ENCODE assay signal across 1 cellular context in genomic region chr11:75562048-75562835, GRCh38.
TF ChIP-seq lines count a peak whose summit lies in the region.

Gene SERPINH1, plus strand, starts transcription at chr11:75562253. Its CDS starts 4,097 bp downstream, at chr11:75566350.

TF ChIP-seq in HepG2, 621 proteins besides CTCF, POLR2A, EP300 and RAD21 (continued from another document and continues in another):
- TF ChIP-seq HMGXB4 (CRISPR knock-in tag; IDR thresholded peaks at IDR 0.05; ENCODE audit: borderline replicate concordance in 1 of 2, low read depth in 1 of 2), result peak in 1 of 2 experiments; percentile 19; a peak in 1 of 4 replicates
- TF ChIP-seq ZNF362 (CRISPR knock-in tag; IDR thresholded peaks at IDR 0.05; ENCODE audit: borderline replicate concordance), result no peak
- no peak for TF ChIP-seq ZNF557 (CRISPR knock-in tag; IDR thresholded peaks at IDR 0.05)
- no peak for TF ChIP-seq IRX3 (CRISPR knock-in tag; IDR thresholded peaks at IDR 0.05; ENCODE audit: borderline replicate concordance, low read depth)
- no peak for TF ChIP-seq KLF16 (CRISPR knock-in tag; IDR thresholded peaks at IDR 0.05)
- peak; percentile 81 for TF ChIP-seq GATAD1 (CRISPR knock-in tag; IDR thresholded peaks at IDR 0.05)
- TF ChIP-seq HMG20A (CRISPR knock-in tag; IDR thresholded peaks at IDR 0.05; ENCODE audit: borderline replicate concordance), result no peak
- TF ChIP-seq ZNF280D (CRISPR knock-in tag; IDR thresholded peaks at IDR 0.05), result 0 out of 2 replicates have a peak, but pooled peaks have one; percentile 52
- peak; percentile 45; the same call in 1 of the 2 replicates for TF ChIP-seq ZNF737 (CRISPR knock-in tag; IDR thresholded peaks at IDR 0.05; ENCODE audit: borderline replicate concordance)
- peak; percentile 78; the same call in 1 of the 2 replicates for TF ChIP-seq ZNF431 (CRISPR knock-in tag; IDR thresholded peaks at IDR 0.05; ENCODE audit: borderline replicate concordance, low read depth)
- TF ChIP-seq ZNF616 (CRISPR knock-in tag; IDR thresholded peaks at IDR 0.05; ENCODE audit: low read depth), result no peak
- TF ChIP-seq ZNF256 (CRISPR knock-in tag; conservative IDR thresholded peaks at IDR 0.05), result no peak
- no peak for TF ChIP-seq ZNF546 (CRISPR knock-in tag; conservative IDR thresholded peaks at IDR 0.05)
- TF ChIP-seq ZNF781 (CRISPR knock-in tag; IDR thresholded peaks at IDR 0.05; ENCODE audit: borderline replicate concordance, not compliant biosample characterization), result peak; percentile 36
- TF ChIP-seq HNRNPUL1 (IDR thresholded peaks at IDR 0.05; ENCODE audit: low read depth, low read length), result no peak
- TF ChIP-seq TEF (CRISPR knock-in tag; IDR thresholded peaks at IDR 0.05), result no peak
- TF ChIP-seq NCOA5 (CRISPR knock-in tag; IDR thresholded peaks at IDR 0.05), result no peak
- TF ChIP-seq ZNF570 (CRISPR knock-in tag; IDR thresholded peaks at IDR 0.05; ENCODE audit: borderline replicate concordance), result no peak
- no peak for TF ChIP-seq ATRX (CRISPR knock-in tag; IDR thresholded peaks at IDR 0.05; ENCODE audit: borderline replicate concordance)
- TF ChIP-seq ZNF670 (CRISPR knock-in tag; IDR thresholded peaks at IDR 0.05; ENCODE audit: borderline replicate concordance), result 0 out of 2 replicates have a peak, but pooled peaks have one; percentile 22
- TF ChIP-seq ZBTB4 (CRISPR knock-in tag; IDR thresholded peaks at IDR 0.05; ENCODE audit: borderline replicate concordance), result no peak
- no peak; the same call in 1 of the 2 replicates for TF ChIP-seq ZNF414 (CRISPR knock-in tag; IDR thresholded peaks at IDR 0.05)
- TF ChIP-seq ZNF598 (CRISPR knock-in tag; IDR thresholded peaks at IDR 0.05; ENCODE audit: borderline replicate concordance), result 0 out of 2 replicates have a peak, but pooled peaks have one; percentile 3
- TF ChIP-seq ZNF484 (CRISPR knock-in tag; IDR thresholded peaks at IDR 0.05; ENCODE audit: borderline replicate concordance, low read depth), result no peak
- TF ChIP-seq TAF1 (CRISPR knock-in tag; IDR thresholded peaks at IDR 0.05), result peak; percentile 82; the same call in 1 of the 2 replicates
- no peak for TF ChIP-seq ZNF205 (CRISPR knock-in tag; IDR thresholded peaks at IDR 0.05)
- no peak for TF ChIP-seq ZNF660 (CRISPR knock-in tag; IDR thresholded peaks at IDR 0.05; ENCODE audit: borderline replicate concordance, low read depth)
- no peak for TF ChIP-seq GTF2F1 (IDR thresholded peaks at IDR 0.05; ENCODE audit: low read length)
- no peak for TF ChIP-seq BHLHE40 (IDR thresholded peaks at IDR 0.05; ENCODE audit: low read length)
- no peak; the same call in 1 of the 2 replicates for TF ChIP-seq NFIC (IDR thresholded peaks at IDR 0.05; ENCODE audit: low read length)
- TF ChIP-seq ZNF703 (CRISPR knock-in tag; IDR thresholded peaks at IDR 0.05; ENCODE audit: borderline replicate concordance), result no peak
- no peak for TF ChIP-seq FOXJ3 (CRISPR knock-in tag; IDR thresholded peaks at IDR 0.05; ENCODE audit: borderline replicate concordance)
- no peak for TF ChIP-seq CAMTA2 (CRISPR knock-in tag; IDR thresholded peaks at IDR 0.05; ENCODE audit: borderline replicate concordance)
- TF ChIP-seq HNF4A (CRISPR knock-in tag; IDR thresholded peaks at IDR 0.05), result no peak
- TF ChIP-seq DNMT1 (CRISPR knock-in tag; IDR thresholded peaks at IDR 0.05), result 0 out of 2 replicates have a peak, but pooled peaks have one; percentile 52
- TF ChIP-seq ZSCAN30 (CRISPR knock-in tag; IDR thresholded peaks at IDR 0.05), result no peak
- TF ChIP-seq EEA1 (CRISPR knock-in tag; IDR thresholded peaks at IDR 0.05; ENCODE audit: borderline replicate concordance), result no peak
- TF ChIP-seq PCBP1 (IDR thresholded peaks at IDR 0.05; ENCODE audit: borderline replicate concordance, low read depth, low read length), result 0 out of 2 replicates have a peak, but pooled peaks have one; percentile 34
- TF ChIP-seq PBX3 (CRISPR knock-in tag; IDR thresholded peaks at IDR 0.05; ENCODE audit: borderline replicate concordance), result no peak
- no peak for TF ChIP-seq PAX8 (CRISPR knock-in tag; IDR thresholded peaks at IDR 0.05; ENCODE audit: borderline replicate concordance)
- TF ChIP-seq SMAD1 (CRISPR knock-in tag; IDR thresholded peaks at IDR 0.05; ENCODE audit: borderline replicate concordance, low read depth), result peak; percentile 61; the same call in 1 of the 2 replicates
- TF ChIP-seq KDM4B (CRISPR knock-in tag; IDR thresholded peaks at IDR 0.05), result no peak
- TF ChIP-seq ZFP36L1 (CRISPR knock-in tag; IDR thresholded peaks at IDR 0.05), result peak; percentile 80
- TF ChIP-seq ZBTB8A (CRISPR knock-in tag; IDR thresholded peaks at IDR 0.05; ENCODE audit: borderline replicate concordance, low read depth), result no peak
- TF ChIP-seq TMF1 (CRISPR knock-in tag; IDR thresholded peaks at IDR 0.05; ENCODE audit: low read depth), result peak; percentile 29; the same call in 1 of the 2 replicates
- peak; percentile 46; the same call in 1 of the 2 replicates for TF ChIP-seq ZNF275 (CRISPR knock-in tag; IDR thresholded peaks at IDR 0.05; ENCODE audit: borderline replicate concordance)
- peak; percentile 93 for TF ChIP-seq POLR2G (IDR thresholded peaks at IDR 0.05; ENCODE audit: low read depth, low read length)
- TF ChIP-seq TBX2 (CRISPR knock-in tag; IDR thresholded peaks at IDR 0.05; ENCODE audit: borderline replicate concordance), result no peak
- no peak for TF ChIP-seq RBM39 (IDR thresholded peaks at IDR 0.05; ENCODE audit: low read depth, low read length, poor library complexity, severe bottlenecking)
- peak; percentile 72; the same call in 1 of the 2 replicates for TF ChIP-seq NFKB2 (CRISPR knock-in tag; IDR thresholded peaks at IDR 0.05; ENCODE audit: borderline replicate concordance)
- TF ChIP-seq ZSCAN29 (CRISPR knock-in tag; conservative IDR thresholded peaks at IDR 0.05), result no peak
- TF ChIP-seq ZNF33B (CRISPR knock-in tag; IDR thresholded peaks at IDR 0.05), result no peak
- TF ChIP-seq GABPA (IDR thresholded peaks at IDR 0.05; ENCODE audit: low read depth, low read length), result peak; percentile 71
- TF ChIP-seq GABPA (CRISPR knock-in tag; IDR thresholded peaks at IDR 0.05; ENCODE audit: low read depth), result peak; percentile 94
- no peak; the same call in 1 of the 2 replicates for TF ChIP-seq POGK (CRISPR knock-in tag; conservative IDR thresholded peaks at IDR 0.05)
- TF ChIP-seq NFIB (CRISPR knock-in tag; IDR thresholded peaks at IDR 0.05; ENCODE audit: borderline replicate concordance), result no peak
- TF ChIP-seq ZNF605 (CRISPR knock-in tag; IDR thresholded peaks at IDR 0.05), result peak; percentile 91
